14 cellular contexts compared by ENCODE assay signal in the genomic region with DNA sequence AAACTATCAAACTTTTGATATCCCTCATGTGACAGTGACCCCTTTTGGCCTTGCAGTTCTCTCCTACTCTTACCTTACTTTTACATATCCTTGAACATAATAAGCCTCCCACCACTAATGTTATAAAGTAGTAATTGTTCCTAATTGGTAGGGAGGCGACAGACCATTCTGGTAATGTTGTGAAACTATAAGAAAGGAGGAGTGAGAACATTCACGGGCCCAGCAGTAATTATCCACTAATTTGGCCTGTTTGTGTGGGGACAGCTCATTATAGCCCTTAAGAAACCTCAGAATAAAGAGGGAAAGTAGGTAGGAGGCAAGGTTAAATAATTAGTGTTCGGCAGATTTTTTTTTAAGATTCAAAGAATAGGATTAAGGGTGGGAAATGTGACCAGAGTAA.
DNase-seq lines count a peak whose midpoint lies in the region; ATAC-seq and TF ChIP-seq lines count a peak whose summit lies in the region.
"Had no signal": no experiment of that assay in that cellular context is flagged by ENCODE, and none has a peak within 500 bp of the region (broad histone marks: within the 10 kb centered on the region; RNA-seq: fewer than 3 reads in every experiment).

No MANE protein-coding gene starts in this region.

- in situ Hi-C loops in Panc1 (cut with HindIII; ENCODE audit: low pct_unique_long_range_greater_than_20kb, low sequenced_read_pairs) = no loop called here

- no peaks in the 10 kb centered on the region for H3K36me3 Mint-ChIP-seq in neural progenitor cell
- H3K36me3 Mint-ChIP-seq: CD4-positive, alpha-beta memory T cell had no signal

- peaks cover 23% of the 10 kb centered on the region; the same call in 1 of the 2 replicates for H3K9me3 ChIP-seq in Panc1 (ENCODE audit: control insufficient read depth, insufficient read depth, low read depth, low read length)
- no peaks in the 10 kb centered on the region for H3K9me3 ChIP-seq in neural progenitor cell (ENCODE audit: low read depth)
- no peaks in the 10 kb centered on the region for H3K9me3 ChIP-seq in lower lobe of right lung

- H3K36me3 ChIP-seq in Panc1 (ENCODE audit: control insufficient read depth, insufficient read depth, low read length) = no peaks in the 10 kb centered on the region
- H3K36me3 ChIP-seq in neural progenitor cell = no peaks in the 10 kb centered on the region
- no peaks in the 10 kb centered on the region for H3K36me3 ChIP-seq in lower lobe of right lung

- H3K4me1 ChIP-seq in Panc1 (ENCODE audit: control insufficient read depth, insufficient read depth, low read length) (no peaks in the 10 kb centered on the region), neural progenitor cell (no peaks in the 10 kb centered on the region), lower lobe of right lung (no peaks in the 10 kb centered on the region)
- H3K4me1 ChIP-seq: Caco-2 had no signal

- no peak for ATAC-seq in Panc1
- no peak for ATAC-seq in lower lobe of right lung
- ATAC-seq in HG03565 (IDR thresholded peaks at IDR 0.05; ENCODE audit: unreplicated experiment) = no peak
- ATAC-seq: GM23338, HCT116 had no signal

- no peaks in the 10 kb centered on the region for H3K4me1 Mint-ChIP-seq in neural progenitor cell
- H3K4me1 Mint-ChIP-seq: CD4-positive, alpha-beta memory T cell; GM23338; H9 had no signal

- no peak overlapping the region for H3K4me2 ChIP-seq in neural progenitor cell
- H3K4me2 ChIP-seq: GM23338 had no signal

- TF ChIP-seq CTCF in Panc1 (IDR thresholded peaks at IDR 0.05) (no peak), neural progenitor cell (IDR thresholded peaks at IDR 0.05) (no peak), lower lobe of right lung (IDR thresholded peaks at IDR 0.05) (no peak)

- H3K4me3 Mint-ChIP-seq in neural progenitor cell = no peak overlapping the region
- H3K4me3 Mint-ChIP-seq: CD4-positive, alpha-beta memory T cell; GM23338; H9 had no signal

- peaks cover 15% of the 10 kb centered on the region for H3K9me3 Mint-ChIP-seq in neural progenitor cell

- no peaks in the 10 kb centered on the region for H3K79me2 ChIP-seq in neural progenitor cell (ENCODE audit: low read depth)

- POLR2A ChIA-PET in Panc1 (lab: Charles Lee) = no interaction called here

- intact Hi-C loops in Panc1 (cut with micrococcal nuclease; ENCODE audit: unreplicated experiment) (no loop called here), lower lobe of right lung (cut with DNase I) (no loop called here)

- no peaks in the 10 kb centered on the region for H3K27me3 Mint-ChIP-seq in neural progenitor cell (ENCODE audit: insufficient read depth, low read depth)
- H3K27me3 Mint-ChIP-seq: CD4-positive, alpha-beta memory T cell had no signal

- H3K27me3 ChIP-seq in Panc1 (ENCODE audit: control insufficient read depth, insufficient read depth, low read length) (no peaks in the 10 kb centered on the region), neural progenitor cell (no peaks in the 10 kb centered on the region), lower lobe of right lung (ENCODE audit: low read depth) (no peaks in the 10 kb centered on the region)

- H2AFZ ChIP-seq in neural progenitor cell (replicated peaks) = no peak overlapping the region
- H2AFZ ChIP-seq: GM23338 had no signal

- H3K27ac Mint-ChIP-seq in neural progenitor cell = no peak overlapping the region
- H3K27ac Mint-ChIP-seq: CD4-positive, alpha-beta memory T cell; GM23338; H9 had no signal

- H3K4me3 ChIP-seq in Panc1 (ENCODE audit: low read depth in 2 of 2, low read length in 2 of 2) (no peak overlapping the region), neural progenitor cell (no peak overlapping the region), lower lobe of right lung (no peak overlapping the region)
- H3K4me3 ChIP-seq: GM23338 had no signal

- CTCF ChIA-PET in Panc1 (lab: Charles Lee) = no interaction called here

- no peaks in the 10 kb centered on the region for H4K20me1 ChIP-seq in neural progenitor cell (ENCODE audit: low read depth)

- H3K9ac ChIP-seq in neural progenitor cell = no peak overlapping the region

- no TSS peak for BruUV-seq in Panc1 (replicated peaks; lab: Mats Ljungman, UMichigan)

- no peaks in the 10 kb centered on the region for H3F3A ChIP-seq in neural progenitor cell (ENCODE audit: low read depth)

- H3K27ac ChIP-seq in Panc1 (ENCODE audit: low read length) = peak overlapping the region; percentile 18; the same call in 1 of the 2 replicates
- no peak overlapping the region for H3K27ac ChIP-seq in neural progenitor cell
- no peak overlapping the region for H3K27ac ChIP-seq in lower lobe of right lung

- DNase-seq in NCI-H1417 treated with DMSO at 0.1 percent for 48 hours (lab: John Stamatoyannopoulos, UW) = peak; percentile 2
- DNase-seq in Panc1 (ENCODE audit: low read depth, low spot score) = no peak
- peak; percentile 30 for DNase-seq in neural progenitor cell (ENCODE audit: low spot score)
- no peak for DNase-seq in lower lobe of right lung
- no peak for DNase-seq in NCI-H446 (lab: John Stamatoyannopoulos, UW)
- DNase-seq: C1 segment of cervical spinal cord; Caco-2; CD4-positive, alpha-beta memory T cell; DMS153; DND-41; H9 had no signal

Comparison
In these comparisons a context has a peak if more than half of its experiments do, and no peak if none do; other contexts are left out.
1. DNase-seq: peak in NCI-H1417 treated with DMSO at 0.1 percent for 48 hours (single experiment) and neural progenitor cell (single experiment); none in Panc1 (single experiment), lower lobe of right lung (single experiment) and NCI-H446 (0 of 2).